1 cellular context compared by ENCODE assay signal in the genomic region with DNA sequence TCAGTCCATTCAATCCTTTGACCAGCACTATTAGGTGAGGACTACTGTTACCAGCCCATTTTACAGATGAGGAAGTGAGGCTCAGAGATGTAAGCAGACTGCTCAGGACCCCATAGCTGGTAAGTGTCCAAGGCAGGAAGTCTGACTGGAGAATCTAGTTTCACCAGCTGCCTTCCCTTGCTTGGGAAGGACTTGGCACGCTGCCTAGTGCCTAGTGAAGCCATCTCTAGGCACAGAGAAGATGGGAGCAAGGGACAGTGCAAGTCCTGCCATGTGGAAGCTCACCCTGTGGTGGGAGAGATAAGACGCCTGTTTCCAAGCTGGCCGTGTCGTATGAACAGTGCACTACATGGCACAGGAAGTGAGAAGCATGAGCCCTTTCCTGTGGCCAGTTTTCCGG.
TF ChIP-seq lines count a peak whose summit lies in the region.

No MANE protein-coding gene starts in this region.

TF ChIP-seq in IMR-90, 13 proteins besides CTCF, POLR2A, EP300 and RAD21 (continued from another document):
- TF ChIP-seq, protein P1, sequence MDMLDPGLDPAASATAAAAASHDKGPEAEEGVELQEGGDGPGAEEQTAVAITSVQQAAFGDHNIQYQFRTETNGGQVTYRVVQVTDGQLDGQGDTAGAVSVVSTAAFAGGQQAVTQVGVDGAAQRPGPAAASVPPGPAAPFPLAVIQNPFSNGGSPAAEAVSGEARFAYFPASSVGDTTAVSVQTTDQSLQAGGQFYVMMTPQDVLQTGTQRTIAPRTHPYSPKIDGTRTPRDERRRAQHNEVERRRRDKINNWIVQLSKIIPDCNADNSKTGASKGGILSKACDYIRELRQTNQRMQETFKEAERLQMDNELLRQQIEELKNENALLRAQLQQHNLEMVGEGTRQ (IDR thresholded peaks at IDR 0.05; ENCODE audit: low read depth, low read length) = no peak
- TF ChIP-seq CHD1 (IDR thresholded peaks at IDR 0.05; ENCODE audit: low read depth, low read length) (no peak), FOS (IDR thresholded peaks at IDR 0.05; ENCODE audit: low read depth, low read length) (no peak), CEBPB (IDR thresholded peaks at IDR 0.05; ENCODE audit: low read depth, low read length) (no peak), MAZ (IDR thresholded peaks at IDR 0.05; ENCODE audit: borderline replicate concordance, low read depth, low read length) (no peak), NFE2L2 (IDR thresholded peaks at IDR 0.05; ENCODE audit: low read depth, low read length) (no peak)
